12 cellular contexts compared by ENCODE assay signal in genomic region chr1:198519639-198520501, GRCh38. TPM values are rescaled to one million over a fixed set of nuclear protein-coding genes. Genes with fewer than 3 reads are reported as not detected.
DNase-seq lines count a peak whose midpoint lies in the region; ATAC-seq and TF ChIP-seq lines count a peak whose summit lies in the region.
"Had no signal": no experiment of that assay in that cellular context is flagged by ENCODE, and none has a peak within 500 bp of the region (broad histone marks: within the 10 kb centered on the region; RNA-seq: fewer than 3 reads in every experiment).

No MANE protein-coding gene starts in this region.

- no peaks in the 10 kb centered on the region for H3K36me3 Mint-ChIP-seq in T-helper 1 cell treated with Interleukin-12 subunit alpha and Interleukin-12 subunit beta and Interleukin-4 antibody, amounts not matched to agents 30 μg/mL and 1 μg/mL, for 36 hours (ENCODE audit: low read depth)

- intact Hi-C loops in mucosa of descending colon (cut with DNase I, micrococcal nuclease), result no loop called here

- H3K4me3 ChIP-seq in mucosa of descending colon, result no peak overlapping the region

- peak overlapping the region; percentile 43 for H3K4me3 Mint-ChIP-seq in T-helper 1 cell treated with Interleukin-12 subunit alpha and Interleukin-12 subunit beta and Interleukin-4 antibody, amounts not matched to agents 30 μg/mL and 1 μg/mL, for 36 hours
- H3K4me3 Mint-ChIP-seq: dendritic cell treated with granulocyte-macrophage colony-stimulating factor and Interleukin-4, amounts not matched to agents 40 ng/mL and 50 ng/mL, for 4 days had no signal

- no peaks in the 10 kb centered on the region for H3K4me1 ChIP-seq in mucosa of descending colon (ENCODE audit: low read depth)

- peak overlapping the region; percentile 19 for H3K27ac Mint-ChIP-seq in T-helper 1 cell treated with Interleukin-12 subunit alpha and Interleukin-12 subunit beta and Interleukin-4 antibody, amounts not matched to agents 30 μg/mL and 1 μg/mL, for 36 hours
- H3K27ac Mint-ChIP-seq: dendritic cell treated with granulocyte-macrophage colony-stimulating factor and Interleukin-4, amounts not matched to agents 40 ng/mL and 50 ng/mL, for 4 days had no signal

- peaks cover 50% of the 10 kb centered on the region for H3K4me1 Mint-ChIP-seq in T-helper 1 cell treated with Interleukin-12 subunit alpha and Interleukin-12 subunit beta and Interleukin-4 antibody, amounts not matched to agents 30 μg/mL and 1 μg/mL, for 36 hours (ENCODE audit: low read depth)

- no peak for DNase-seq in mucosa of descending colon
- DNase-seq in DMS 273 (lab: John Stamatoyannopoulos, UW; ENCODE audit: unreplicated experiment), result no peak
- DNase-seq in SKM-1 (lab: John Stamatoyannopoulos, UW; ENCODE audit: unreplicated experiment), result no peak
- DNase-seq in H4 (ENCODE audit: low spot score), result no peak
- DNase-seq: heart left ventricle, NCI-H1417 had no signal

- H3K9me3 Mint-ChIP-seq in T-helper 1 cell treated with Interleukin-12 subunit alpha and Interleukin-12 subunit beta and Interleukin-4 antibody, amounts not matched to agents 30 μg/mL and 1 μg/mL, for 36 hours, result no peaks in the 10 kb centered on the region
- H3K9me3 Mint-ChIP-seq: dendritic cell treated with granulocyte-macrophage colony-stimulating factor and Interleukin-4, amounts not matched to agents 40 ng/mL and 50 ng/mL, for 4 days had no signal

- peak; percentile 35 for ATAC-seq in GM18502 (IDR thresholded peaks at IDR 0.05; ENCODE audit: poor library complexity, unreplicated experiment)
- peak; percentile 15 for ATAC-seq in GM21528 (IDR thresholded peaks at IDR 0.05; ENCODE audit: low FRiP score, unreplicated experiment)
- peak; percentile 31 for ATAC-seq in mucosa of descending colon
- no peak for ATAC-seq in HG03521 (IDR thresholded peaks at IDR 0.05; ENCODE audit: unreplicated experiment)
- ATAC-seq: heart left ventricle, Right ventricle myocardium inferior had no signal

- H3K9me3 ChIP-seq in mucosa of descending colon, result no peaks in the 10 kb centered on the region
- H3K9me3 ChIP-seq: heart left ventricle had no signal

- no peaks in the 10 kb centered on the region for H3K36me3 ChIP-seq in mucosa of descending colon (ENCODE audit: low read depth)
- H3K36me3 ChIP-seq: heart left ventricle had no signal

- no peak for TF ChIP-seq CTCF in mucosa of descending colon (IDR thresholded peaks at IDR 0.05)

- no peaks in the 10 kb centered on the region for H3K27me3 Mint-ChIP-seq in T-helper 1 cell treated with Interleukin-12 subunit alpha and Interleukin-12 subunit beta and Interleukin-4 antibody, amounts not matched to agents 30 μg/mL and 1 μg/mL, for 36 hours (ENCODE audit: low read depth)
- H3K27me3 Mint-ChIP-seq: dendritic cell treated with granulocyte-macrophage colony-stimulating factor and Interleukin-4, amounts not matched to agents 40 ng/mL and 50 ng/mL, for 4 days had no signal

RNA-seq across cellular contexts. Expression of gene ATP6V1G3, which starts 20.6 kb away (rescaled TPM):
- total RNA-seq in mucosa of descending colon, result not detected
- total RNA-seq in H4 (2014; rRNA removed; shearing (Covaris generic)), result not detected in 2 replicates
- total RNA-seq: heart left ventricle, Right ventricle myocardium inferior had no signal
